In genomic region chr1:100502052-100502792, GRCh38 we compare ENCODE assay signal across 19 cellular contexts. TPM values are rescaled to one million over a fixed set of nuclear protein-coding genes. Genes with fewer than 3 reads are reported as not detected.
DNase-seq lines count a peak whose midpoint lies in the region; ATAC-seq and TF ChIP-seq lines count a peak whose summit lies in the region.
"Had no signal": no experiment of that assay in that cellular context is flagged by ENCODE, and none has a peak within 500 bp of the region (broad histone marks: within the 10 kb centered on the region; RNA-seq: fewer than 3 reads in every experiment).

No MANE protein-coding gene starts in this region.

- H3K4me2 ChIP-seq in PC-3 (ENCODE audit: low read length) = peak overlapping the region; percentile 58

- H3K79me2 ChIP-seq in PC-3 (ENCODE audit: low read length) = no peaks in the 10 kb centered on the region

- H3K27me3 ChIP-seq in PC-3 (ENCODE audit: low read length) = no peaks in the 10 kb centered on the region
- H3K27me3 ChIP-seq in effector memory CD4-positive, alpha-beta T cell (replicated peaks; ENCODE audit: control insufficient read depth, insufficient read depth, low read length, poor library complexity, severe bottlenecking) = no peaks in the 10 kb centered on the region
- H3K27me3 ChIP-seq: heart left ventricle had no signal

- DNase-seq in DMS53 treated with DMSO at 0.1 percent for 48 hours (lab: John Stamatoyannopoulos, UW; ENCODE audit: unreplicated experiment) (peak; percentile 99), PC-3 (peak; percentile 93), fibroblast of mammary gland (ENCODE audit: low read depth) (peak; percentile 20)
- no peak for DNase-seq in activated CD4-positive, alpha-beta T cell treated with anti-CD3 and anti-CD28 coated beads, Interleukin-2, amount 50 U/mL, for 4 hours
- no peak for DNase-seq in activated naive CD4-positive, alpha-beta T cell treated with Interleukin-2 at 50 U/mL for 16 hours
- DNase-seq in effector memory CD4-positive, alpha-beta T cell = no peak
- DNase-seq: activated CD8-positive, alpha-beta memory T cell treated with anti-CD3 and anti-CD28 coated beads for 24 hours; amygdala; DMS 273 treated with DMSO at 0.1 percent for 48 hours; heart left ventricle; MM.1S; NCI-H524; right cardiac atrium; stimulated activated CD4-positive, alpha-beta T cell treated with anti-CD3 and anti-CD28 coated beads, Interleukin-2, amount 100 ng/mL, for 24 hours; substantia nigra had no signal

- POLR2A ChIA-PET in PC-3 (lab: Charles Lee; ENCODE audit: unreplicated experiment) = no interaction called here

- no peaks in the 10 kb centered on the region for H3K9me2 ChIP-seq in PC-3 (replicated peaks; ENCODE audit: low read length)

- peaks cover 6% of the 10 kb centered on the region for H3F3A ChIP-seq in PC-3 (ENCODE audit: low read length, unreplicated experiment)

- CTCF ChIA-PET in PC-3 (lab: Charles Lee) = interaction anchor here (0.6 kb wide), 1 partner anchor 367 kb away, joined by 3 read pairs; no protein-coding TSS in a partner anchor

- ATAC-seq in PC-3 (peak; percentile 96), GM21576 (IDR thresholded peaks at IDR 0.05; ENCODE audit: unreplicated experiment) (no peak)
- ATAC-seq: activated T-helper 17 cell treated with anti-CD3 and anti-CD28 coated beads, Interleukin-2, amount 50 U/mL, for 72 hours; heart left ventricle; right cardiac atrium had no signal

- no TSS peak for BruUV-seq in PC-3 (replicated peaks; lab: Mats Ljungman, UMichigan)

- H3K4me1 ChIP-seq in PC-3 (ENCODE audit: insufficient read depth, low read length) = peaks cover 27% of the 10 kb centered on the region
- H3K4me1 ChIP-seq in effector memory CD4-positive, alpha-beta T cell (ENCODE audit: control insufficient read depth, insufficient read depth, low read length, poor library complexity, severe bottlenecking) = no peaks in the 10 kb centered on the region

- intact Hi-C loops in PC-3 (cut with micrococcal nuclease) = no loop called here

- no peak for TF ChIP-seq RAD21 in Ishikawa (IDR thresholded peaks at IDR 0.05; ENCODE audit: low read depth)

- H3K27ac ChIP-seq in PC-3 (ENCODE audit: low read length) = peak overlapping the region; percentile 78
- H3K27ac ChIP-seq in effector memory CD4-positive, alpha-beta T cell (ENCODE audit: insufficient read depth, low read length, poor library complexity, severe bottlenecking) = no peak overlapping the region
- H3K27ac ChIP-seq: heart left ventricle had no signal

- H3K9ac ChIP-seq in PC-3 (ENCODE audit: low read length) = no peak overlapping the region

- no peak overlapping the region for H2AFZ ChIP-seq in PC-3 (ENCODE audit: low read length)

- no peaks in the 10 kb centered on the region for H3K9me3 ChIP-seq in PC-3 (ENCODE audit: low read length)
- no peaks in the 10 kb centered on the region for H3K9me3 ChIP-seq in effector memory CD4-positive, alpha-beta T cell (ENCODE audit: control insufficient read depth, low read length)
- H3K9me3 ChIP-seq: heart left ventricle had no signal

- H4K20me1 ChIP-seq in PC-3 (ENCODE audit: low read length) = no peaks in the 10 kb centered on the region

- no peaks in the 10 kb centered on the region for H3K36me3 ChIP-seq in PC-3 (ENCODE audit: low read depth, low read length)
- H3K36me3 ChIP-seq in effector memory CD4-positive, alpha-beta T cell (ENCODE audit: control insufficient read depth, insufficient read depth, low read length) = peaks cover 92% of the 10 kb centered on the region

- no peak for TF ChIP-seq EP300 in Ishikawa (IDR thresholded peaks at IDR 0.05; ENCODE audit: borderline replicate concordance)

- TF ChIP-seq CTCF in PC-3 (conservative IDR thresholded peaks at IDR 0.05; ENCODE audit: low read depth, low read length) = no peak
- no peak for TF ChIP-seq CTCF in fibroblast of mammary gland (conservative IDR thresholded peaks at IDR 0.05; ENCODE audit: control insufficient read depth, insufficient read depth, low read depth, low read length)

- H3K4me3 ChIP-seq in PC-3 (ENCODE audit: low read length) (no peak overlapping the region), fibroblast of mammary gland (ENCODE audit: control insufficient read depth, low read depth, low read length) (no peak overlapping the region)
- no peak overlapping the region for H3K4me3 ChIP-seq in effector memory CD4-positive, alpha-beta T cell (ENCODE audit: insufficient read depth, low read depth, low read length, poor library complexity, severe bottlenecking)
- H3K4me3 ChIP-seq: heart left ventricle had no signal

TF ChIP-seq in Ishikawa, 13 proteins besides CTCF, POLR2A, EP300 and RAD21:
- no peak for TF ChIP-seq CREB1 (IDR thresholded peaks at IDR 0.05; ENCODE audit: low read depth)
- no peak for TF ChIP-seq EGR1 (IDR thresholded peaks at IDR 0.05)
- TF ChIP-seq CEBPB (IDR thresholded peaks at IDR 0.05) = peak; percentile 75
TF ChIP-seq in Ishikawa: peak in this region for 1.

RNA-seq across cellular contexts. Expression of gene GPR88, which starts 35.7 kb away (rescaled TPM):
- 0.26 TPM in 1 of 2 replicates, not detected in the other for total RNA-seq in PC-3 (2014; rRNA removed)
- total RNA-seq: epithelial cell of proximal tubule had no signal

Comparison
In these comparisons a context has a peak if more than half of its experiments do, and no peak if none do; other contexts are left out.
1. DNase-seq: peak in DMS53 treated with DMSO at 0.1 percent for 48 hours (single experiment), PC-3 (single experiment) and fibroblast of mammary gland (single experiment); none in activated CD4-positive, alpha-beta T cell treated with anti-CD3 and anti-CD28 coated beads, Interleukin-2, amount 50 U/mL, for 4 hours (0 of 2), activated naive CD4-positive, alpha-beta T cell treated with Interleukin-2 at 50 U/mL for 16 hours (single experiment) and effector memory CD4-positive, alpha-beta T cell (0 of 3).